ENCODE assay signal across 18 cellular contexts in the genomic region with DNA sequence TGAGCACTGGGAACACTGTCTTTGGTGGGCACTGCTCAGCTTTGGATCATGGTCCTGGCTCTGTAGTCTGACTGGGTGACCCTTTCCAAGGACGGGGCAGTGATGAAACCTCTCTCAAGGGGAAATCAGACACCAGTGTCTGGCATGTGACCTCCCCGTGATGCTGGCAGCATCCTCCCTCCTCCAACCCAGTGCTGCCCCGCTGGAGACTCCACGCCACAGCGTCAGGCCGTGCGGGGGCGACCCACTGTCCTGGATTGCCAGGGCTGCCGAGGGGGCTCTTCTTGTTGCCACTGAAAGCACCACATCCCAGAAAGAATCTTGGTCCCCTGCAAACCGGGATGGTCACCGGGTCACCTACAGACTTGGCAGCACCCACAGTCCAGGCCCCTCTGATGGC.
"Had no signal": no experiment of that assay in that cellular context is flagged by ENCODE, and none has a peak within 500 bp of the region (broad histone marks: within the 10 kb centered on the region; RNA-seq: fewer than 3 reads in every experiment).

No MANE protein-coding gene starts in this region.

- FAIRE-seq: islet of Langerhans, small intestine had no signal

- ATAC-seq: mucosa of descending colon; naive thymus-derived CD8-positive, alpha-beta T cell had no signal

- H3K27me3 ChIP-seq: colonic mucosa had no signal

- H3K4me3 ChIP-seq: colonic mucosa, dorsolateral prefrontal cortex, mucosa of descending colon, stomach, thoracic aorta had no signal

- H3K36me3 ChIP-seq: colonic mucosa, stomach, thoracic aorta had no signal

- H3K4me1 ChIP-seq: colonic mucosa had no signal

- H3K27ac ChIP-seq: colonic mucosa, dorsolateral prefrontal cortex, stomach had no signal

- DNase-seq: colonic mucosa; dorsolateral prefrontal cortex; effector CD8-positive, alpha-beta T cell; foreskin melanocyte; head of caudate nucleus; hypothalamus; kidney glomerular epithelial cell; mucosa of descending colon; naive thymus-derived CD8-positive, alpha-beta T cell; posterior cingulate gyrus; small intestine; stimulated activated CD4-positive, alpha-beta T cell treated with anti-CD3 and anti-CD28 coated beads, Interleukin-12 subunit alpha, Interleukin-12 subunit beta, amount 100 ng/mL, for 4 hours; stimulated activated naive CD4-positive, alpha-beta T cell; stomach; substantia nigra; trophoblast cell had no signal

- H3K9me3 ChIP-seq: colonic mucosa, mucosa of descending colon, stomach, thoracic aorta had no signal
